Comparison of ENCODE assay signal across 9 cellular contexts in the genomic region with DNA sequence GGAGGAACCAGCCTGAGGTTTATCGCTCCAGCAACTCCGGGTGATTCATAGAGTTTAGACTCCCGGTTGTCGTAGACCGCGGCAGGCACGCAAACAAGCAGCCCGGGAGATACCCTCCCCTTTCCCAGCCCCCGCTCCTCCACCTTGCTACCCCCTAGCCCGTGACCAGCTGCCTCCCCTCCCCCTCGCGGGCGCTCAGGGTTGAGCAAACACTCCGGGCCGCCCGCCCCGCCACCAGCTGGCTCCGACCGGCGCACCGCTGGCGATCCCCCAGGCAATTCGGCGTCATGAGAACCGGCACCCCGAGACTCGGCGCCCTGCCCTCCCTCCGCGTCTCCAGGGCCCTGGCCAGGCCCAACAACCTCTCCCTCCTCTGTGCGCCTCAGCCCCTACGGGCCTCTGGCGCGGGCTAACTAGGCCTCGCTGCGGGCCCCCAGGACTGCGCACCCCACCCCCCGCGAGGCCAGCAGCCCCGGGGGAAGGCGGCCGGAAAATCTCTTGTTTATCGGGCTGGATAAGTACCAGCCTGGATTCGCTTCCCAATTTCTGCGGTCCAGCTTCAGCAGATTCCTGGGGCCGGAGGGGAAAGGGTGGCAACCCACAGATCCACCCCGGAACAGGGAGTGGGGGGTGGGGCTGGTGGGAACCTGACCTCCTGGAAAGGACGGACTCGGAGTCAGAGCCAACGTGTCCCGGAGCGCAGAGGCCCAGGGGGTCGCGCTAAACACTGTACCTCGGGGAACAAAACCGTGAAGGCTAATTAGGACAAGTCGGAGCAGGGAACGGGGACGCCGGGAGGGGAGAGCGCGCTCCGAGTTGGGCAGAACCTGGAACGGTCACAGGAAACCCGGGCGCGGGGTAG.
DNase-seq lines count a peak whose midpoint lies in the region; ATAC-seq, FAIRE-seq and TF ChIP-seq lines count a peak whose summit lies in the region.
"Had no signal": no experiment of that assay in that cellular context is flagged by ENCODE, and none has a peak within 500 bp of the region (broad histone marks: within the 10 kb centered on the region; RNA-seq: fewer than 3 reads in every experiment).

No MANE protein-coding gene starts in this region.

- ATAC-seq in HG02588 (IDR thresholded peaks at IDR 0.05; ENCODE audit: unreplicated experiment) = peak; percentile 55

- no peak for TF ChIP-seq CTCF in brain microvascular endothelial cell (IDR thresholded peaks at IDR 0.05; ENCODE audit: low read depth, low read length, missing control alignments)
- TF ChIP-seq CTCF in D721Med (IDR thresholded peaks at IDR 0.05; ENCODE audit: insufficient read depth, missing control alignments) = no peak

- H3K27me3 ChIP-seq in brain microvascular endothelial cell (replicated peaks) = peaks cover 35% of the 10 kb centered on the region

- H3K4me3 ChIP-seq in brain microvascular endothelial cell (ENCODE audit: low read depth, low read length) (peak overlapping the region; percentile 17), skeletal muscle cell (ENCODE audit: low read depth, low read length) (peak overlapping the region; percentile 15)

- DNase-seq in NCI-H82 (lab: John Stamatoyannopoulos, UW) = peak; percentile 58
- DNase-seq in NCI-H82 treated with DMSO at 0.1 percent for 48 hours (lab: John Stamatoyannopoulos, UW; ENCODE audit: unreplicated experiment) = no peak
- peak; percentile 84 for DNase-seq in NCI-H2196 (lab: John Stamatoyannopoulos, UW; ENCODE audit: unreplicated experiment)
- peak; percentile 69 for DNase-seq in brain microvascular endothelial cell
- peak; percentile 69 for DNase-seq in iPS-NIHi11 (ENCODE audit: low spot score)
- no peak for DNase-seq in skeletal muscle cell (ENCODE audit: low read depth)
- no peak for DNase-seq in D721Med (ENCODE audit: insufficient read length, low spot score)

- in situ Hi-C loops in brain microvascular endothelial cell (cut with HindIII; ENCODE audit: low pct_ligation_motif_present, low sequenced_read_pairs) = no loop called here

- no peak overlapping the region for H3K27ac ChIP-seq in brain microvascular endothelial cell

- no peaks in the 10 kb centered on the region for H3K36me3 ChIP-seq in brain microvascular endothelial cell (replicated peaks)

- no peak for FAIRE-seq in D721Med (lab: Jason Lieb, UNC)
- FAIRE-seq: A204.1 had no signal

Comparison
In these comparisons a context has a peak if more than half of its experiments do, and no peak if none do; other contexts are left out.
1. DNase-seq: peak in NCI-H82 (single experiment), NCI-H2196 (single experiment), brain microvascular endothelial cell (single experiment) and iPS-NIHi11 (single experiment); none in NCI-H82 treated with DMSO at 0.1 percent for 48 hours (single experiment), skeletal muscle cell (single experiment) and D721Med (single experiment).